Comparison of ENCODE assay signal across 19 cellular contexts in the genomic region with DNA sequence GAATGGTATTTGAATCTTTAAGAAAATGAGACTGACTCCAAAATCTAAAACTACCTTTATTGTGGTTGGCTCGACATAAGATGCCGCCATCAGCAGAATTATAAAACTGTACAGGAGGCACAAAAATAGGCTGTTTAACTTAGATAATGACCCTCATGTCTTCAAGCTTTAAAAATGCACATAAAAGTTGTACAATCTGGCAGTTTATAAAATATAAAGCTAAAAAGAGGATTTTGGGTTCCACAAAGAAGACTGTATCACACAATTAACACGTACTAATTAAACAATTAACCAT. TPM values are rescaled to one million over a fixed set of nuclear protein-coding genes. Genes with fewer than 3 reads are reported as not detected.
DNase-seq lines count a peak whose midpoint lies in the region; ATAC-seq, FAIRE-seq and TF ChIP-seq lines count a peak whose summit lies in the region.
"Had no signal": no experiment of that assay in that cellular context is flagged by ENCODE, and none has a peak within 500 bp of the region (broad histone marks: within the 10 kb centered on the region; RNA-seq: fewer than 3 reads in every experiment).

No MANE protein-coding gene starts in this region.

- peak; percentile 56 for FAIRE-seq in HepG2 (lab: Jason Lieb, UNC)
- FAIRE-seq: G401.6, GM19239, H1 had no signal

- H3K27me3 Mint-ChIP-seq in T-helper 17 cell = no peaks in the 10 kb centered on the region
- H3K27me3 Mint-ChIP-seq in Calu3 (ENCODE audit: unreplicated experiment) = no peaks in the 10 kb centered on the region
- H3K27me3 Mint-ChIP-seq: B cell; CD4-positive, CD25-positive, alpha-beta regulatory T cell had no signal

- in situ Hi-C loops in HepG2 (cut with HindIII; ENCODE audit: extremely low pct_ligation_motif_present, low pct_unique_long_range_greater_than_20kb) = no loop called here

- POLR2A ChIA-PET in HepG2 (lab: Yijun Ruan, JAX) = no interaction called here

- no peak for TF ChIP-seq POLR2A in HepG2 (IDR thresholded peaks at IDR 0.05; ENCODE audit: insufficient read depth in 1 of 2, low read depth in 2 of 2, low read length in 2 of 2)
- TF ChIP-seq POLR2A in right lobe of liver (IDR thresholded peaks at IDR 0.05) = no peak

- H3K36me3 ChIP-seq in HepG2 (replicated peaks in 1 of 2; ENCODE audit: control insufficient read depth in 1 of 2, insufficient read depth in 2 of 2, low read length in 2 of 2) (peaks cover 4 to 16% of the 10 kb centered on the region in 2 experiments), right lobe of liver (peaks cover 4 to 59% (median 8%) of the 10 kb centered on the region in 4 donors)

- no peak overlapping the region for H3K4me3 ChIP-seq in HepG2 (replicated peaks in 1 of 3; ENCODE audit: insufficient read depth in 1 of 3, low read depth in 2 of 3, low read length in 3 of 3)
- H3K4me3 ChIP-seq in right lobe of liver = no peak overlapping the region
- H3K4me3 ChIP-seq: BLaER1, GM23248 had no signal

- DNase-seq in HepG2 (ENCODE audit: low spot score) (no peak), right lobe of liver (no peak), T-helper 17 cell (no peak), NCI-H345 (lab: John Stamatoyannopoulos, UW) (no peak), Calu3 (no peak)
- no peak for DNase-seq in stimulated activated effector memory CD8-positive, alpha-beta T cell treated with anti-CD3 and anti-CD28 coated beads, Interleukin-12 subunit alpha, Interleukin-12 subunit beta, amount 100 ng/mL, for 72 hours (ENCODE audit: low spot score in 2 of 2)
- DNase-seq: 8988T; CD4-positive, CD25-positive, alpha-beta regulatory T cell; CD8-positive, alpha-beta T cell; DND-41; GM23248; HCEC 1CT had no signal

- H3K79me2 ChIP-seq in HepG2 (ENCODE audit: insufficient read depth, low read length) = no peaks in the 10 kb centered on the region

- H3K27me3 ChIP-seq in HepG2 (ENCODE audit: control insufficient read depth in 1 of 2, insufficient read depth in 2 of 2, low read length in 2 of 2) = no peaks in the 10 kb centered on the region
- no peaks in the 10 kb centered on the region for H3K27me3 ChIP-seq in right lobe of liver
- H3K27me3 ChIP-seq: BLaER1 had no signal

- H3K4me3 Mint-ChIP-seq in T-helper 17 cell (no peak overlapping the region), Calu3 (ENCODE audit: low read depth, unreplicated experiment) (no peak overlapping the region)
- H3K4me3 Mint-ChIP-seq in stimulated activated effector memory CD8-positive, alpha-beta T cell treated with anti-CD3 and anti-CD28 coated beads, Interleukin-12 subunit alpha, Interleukin-12 subunit beta, amount 100 ng/mL, for 72 hours = no peak overlapping the region
- H3K4me3 Mint-ChIP-seq: B cell; CD4-positive, CD25-positive, alpha-beta regulatory T cell; CD8-positive, alpha-beta T cell had no signal

- no peak overlapping the region for H2AFZ ChIP-seq in HepG2 (ENCODE audit: low read length)
- H2AFZ ChIP-seq: GM23248 had no signal

- no peaks in the 10 kb centered on the region for H3K4me1 ChIP-seq in HepG2 (ENCODE audit: insufficient read depth, low read length)
- H3K4me1 ChIP-seq in right lobe of liver = peaks cover 0 to 8% (median 0%) of the 10 kb centered on the region in 4 donors
- H3K4me1 ChIP-seq: BLaER1 had no signal

- CTCF ChIA-PET in HepG2 (lab: Yijun Ruan, JAX; ENCODE audit: low intra/inter-chr PET ratio, low total read pairs) = no interaction called here
- CTCF ChIA-PET in Calu3 (lab: Charles Lee) = no interaction called here

- no peak overlapping the region for H3K9ac ChIP-seq in HepG2 (ENCODE audit: insufficient read depth, low read depth, low read length)
- H3K9ac ChIP-seq: BLaER1, GM23248 had no signal

- intact Hi-C loops in HepG2 (cut with micrococcal nuclease; ENCODE audit: unreplicated experiment) (no loop called here), right lobe of liver (cut with DNase I) (loop anchor here in 1 of 2 donors (10.0 kb wide), 1 partner anchor 96 kb away; a partner anchor contains a TSS), Calu3 (cut with micrococcal nuclease; ENCODE audit: unreplicated experiment) (no loop called here)

- BruUV-seq in HepG2 (replicated peaks; lab: Mats Ljungman, UMichigan) (no TSS peak), Calu3 (replicated peaks; lab: Mats Ljungman, UMichigan) (no TSS peak)

- H4K20me1 ChIP-seq in HepG2 (ENCODE audit: insufficient read depth, low read length) = no peaks in the 10 kb centered on the region
- H4K20me1 ChIP-seq: BLaER1 had no signal

- H3K9me3 Mint-ChIP-seq in stimulated activated effector memory CD8-positive, alpha-beta T cell treated with anti-CD3 and anti-CD28 coated beads, Interleukin-12 subunit alpha, Interleukin-12 subunit beta, amount 100 ng/mL, for 72 hours = no peaks in the 10 kb centered on the region
- no peaks in the 10 kb centered on the region for H3K9me3 Mint-ChIP-seq in Calu3 (ENCODE audit: low read depth, unreplicated experiment)
- H3K9me3 Mint-ChIP-seq: CD8-positive, alpha-beta T cell had no signal

- ATAC-seq in HepG2 = no peak
- ATAC-seq in right lobe of liver = no peak
- no peak for ATAC-seq in T-helper 17 cell
- no peak for ATAC-seq in stimulated activated effector memory CD8-positive, alpha-beta T cell treated with anti-CD3 and anti-CD28 coated beads, Interleukin-12 subunit alpha, Interleukin-12 subunit beta, amount 100 ng/mL, for 72 hours
- ATAC-seq: CD8-positive, alpha-beta T cell had no signal

- TF ChIP-seq CTCF in HepG2 (CRISPR knock-in tag; IDR thresholded peaks at IDR 0.05) = no peak
- TF ChIP-seq CTCF in right lobe of liver (IDR thresholded peaks at IDR 0.05) = no peak
- TF ChIP-seq CTCF in Calu3 (IDR thresholded peaks at IDR 0.05; ENCODE audit: unreplicated experiment) = no peak

- H3K36me3 Mint-ChIP-seq in T-helper 17 cell (ENCODE audit: low read depth) = peaks cover 3% of the 10 kb centered on the region
- peaks cover 88% of the 10 kb centered on the region for H3K36me3 Mint-ChIP-seq in stimulated activated effector memory CD8-positive, alpha-beta T cell treated with anti-CD3 and anti-CD28 coated beads, Interleukin-12 subunit alpha, Interleukin-12 subunit beta, amount 100 ng/mL, for 72 hours
- H3K36me3 Mint-ChIP-seq in Calu3 (ENCODE audit: insufficient read depth, unreplicated experiment) = peaks cover 10% of the 10 kb centered on the region

- TF ChIP-seq RAD21 in HepG2 (CRISPR knock-in tag; IDR thresholded peaks at IDR 0.05) = no peak

- H3K4me1 Mint-ChIP-seq in T-helper 17 cell = peaks cover 23% of the 10 kb centered on the region
- H3K4me1 Mint-ChIP-seq in stimulated activated effector memory CD8-positive, alpha-beta T cell treated with anti-CD3 and anti-CD28 coated beads, Interleukin-12 subunit alpha, Interleukin-12 subunit beta, amount 100 ng/mL, for 72 hours = peaks cover 45% of the 10 kb centered on the region
- H3K4me1 Mint-ChIP-seq in Calu3 (ENCODE audit: low read depth, unreplicated experiment) = no peaks in the 10 kb centered on the region
- H3K4me1 Mint-ChIP-seq: B cell had no signal

- no peak overlapping the region for H3K27ac ChIP-seq in HepG2 (ENCODE audit: extremely low read length, insufficient read depth, low read length)
- no peak overlapping the region for H3K27ac ChIP-seq in right lobe of liver
- H3K27ac ChIP-seq: BLaER1, C4-2B, GM23248 had no signal

- H3K9me3 ChIP-seq in HepG2 (ENCODE audit: low read length) = no peaks in the 10 kb centered on the region
- no peaks in the 10 kb centered on the region for H3K9me3 ChIP-seq in right lobe of liver
- H3K9me3 ChIP-seq in T-helper 17 cell (ENCODE audit: control insufficient read depth, low read length, poor library complexity, severe bottlenecking) = no peaks in the 10 kb centered on the region
- H3K9me3 ChIP-seq: BLaER1 had no signal

- WGBS in HepG2 (ENCODE audit: low lambda C conversion rate) = 97% methylated on average over 3 of the region's 3 CpGs
- 97% methylated on average over 3 of the region's 3 CpGs for WGBS in right lobe of liver (ENCODE audit: insufficient coverage, low coverage, low lambda C conversion rate, missing lambda C conversion rate)

- no peak overlapping the region for H3K4me2 ChIP-seq in HepG2 (ENCODE audit: low read depth, low read length)
- H3K4me2 ChIP-seq: BLaER1 had no signal

- H3K27ac Mint-ChIP-seq in T-helper 17 cell (peak overlapping the region; percentile 76), Calu3 (ENCODE audit: unreplicated experiment) (no peak overlapping the region)
- peak overlapping the region; percentile 87 for H3K27ac Mint-ChIP-seq in stimulated activated effector memory CD8-positive, alpha-beta T cell treated with anti-CD3 and anti-CD28 coated beads, Interleukin-12 subunit alpha, Interleukin-12 subunit beta, amount 100 ng/mL, for 72 hours
- H3K27ac Mint-ChIP-seq: B cell; CD8-positive, alpha-beta T cell had no signal

- TF ChIP-seq EP300 in HepG2 (IDR thresholded peaks at IDR 0.05; ENCODE audit: low read depth in 2 of 2, low read length in 2 of 2) = no peak
- TF ChIP-seq EP300 in HepG2 (CRISPR knock-in tag; IDR thresholded peaks at IDR 0.05; ENCODE audit: borderline replicate concordance) = no peak

RNA-seq across cellular contexts. Expression of a gene that starts 18.6 kb away (rescaled TPM):
- total RNA-seq in HepG2 (2016; rRNA removed; fragmentation: Illumina TruSeq; extraction: Trizol) = 7.9 and 10.9 TPM in 2 replicates
- total RNA-seq in HepG2 (2016; cell fraction: cytosol; rRNA removed; fragmentation: Illumina TruSeq; extraction: Trizol; ENCODE audit: low read depth) = 4.1 and 5.7 TPM in 2 replicates
- total RNA-seq in HepG2 (2016; cell fraction: insoluble cytoplasmic fraction; rRNA removed; fragmentation: Illumina TruSeq; extraction: Trizol) = 9.4 and 10.9 TPM in 2 replicates
- 8.3 and 9.3 TPM in 2 replicates for total RNA-seq in HepG2 (2016; cell fraction: membrane; rRNA removed; fragmentation: Illumina TruSeq; extraction: Trizol)
- total RNA-seq in HepG2 (2016; cell fraction: nucleus; rRNA removed; fragmentation: Illumina TruSeq; extraction: Trizol) = 7.4 and 8.7 TPM in 2 replicates
- 20.8 and 21.4 TPM in 2 replicates for polyA plus RNA-seq in HepG2 (2011; rRNA removed)
- polyA plus RNA-seq in HepG2 (2011; cell fraction: cytosol; rRNA removed) = 25.1 and 29.5 TPM in 2 replicates
- polyA plus RNA-seq in HepG2 (2011; cell fraction: nucleus; rRNA removed) = 10.1 and 10.2 TPM in 2 replicates
- polyA plus RNA-seq in HepG2 (2012) = 6.0 and 8.9 TPM in 2 replicates
- 3.9 and 5.8 TPM in 2 replicates for polyA plus RNA-seq in HepG2 (2016; cell fraction: cytosol; fragmentation: Illumina TruSeq; extraction: Trizol; ENCODE audit: low read depth)
- polyA plus RNA-seq in HepG2 (2016; cell fraction: insoluble cytoplasmic fraction; fragmentation: Illumina TruSeq; extraction: Trizol; ENCODE audit: low read depth) = 7.5 and 8.3 TPM in 2 replicates
- 5.9 and 6.9 TPM in 2 replicates for polyA plus RNA-seq in HepG2 (2016; cell fraction: membrane; fragmentation: Illumina TruSeq; extraction: Trizol; ENCODE audit: low read depth)
- 11.9 and 12.3 TPM in 2 replicates for polyA plus RNA-seq in HepG2 (2016; cell fraction: nucleus; fragmentation: Illumina TruSeq; extraction: Trizol; ENCODE audit: insufficient read depth, low read depth)
- 1.3 and 35.6 TPM in 2 replicates for polyA minus RNA-seq in HepG2 (2011; rRNA and poly(A)+ RNA removed; ENCODE audit: low replicate concordance)
- 6.6 and 7.4 TPM in 2 replicates for polyA minus RNA-seq in HepG2 (2011; cell fraction: cytosol; rRNA and poly(A)+ RNA removed)
- 4.2 and 7.6 TPM in 2 replicates for polyA minus RNA-seq in HepG2 (2011; cell fraction: nucleus; rRNA and poly(A)+ RNA removed)
- total RNA-seq in right lobe of liver = 10 to 100 TPM in 3 of 6 experiments, 1 to 10 TPM in 3; 5.5 to 16.1 (median 8.6) TPM
- total RNA-seq in T-helper 17 cell = 100 to 1,000 TPM; 113 to 115 TPM
- total RNA-seq in Calu3 (2022) = 3.6 and 4.4 TPM in 2 replicates

RNA-seq across cellular contexts. Expression of a gene that starts 40.9 kb away (rescaled TPM):
- total RNA-seq in HepG2 (2016; rRNA removed; fragmentation: Illumina TruSeq; extraction: Trizol) (0.07 and 0.11 TPM in 2 replicates), right lobe of liver (under 1 TPM in 3 of 6 experiments, not detected in 3; 0.07 to 0.33 (median 0.12) TPM), T-helper 17 cell (1 to 10 TPM; 1.7 to 3.3 TPM), Calu3 (2022) (0.47 and 0.61 TPM in 2 replicates)
- total RNA-seq in HepG2 (2016; cell fraction: cytosol; rRNA removed; fragmentation: Illumina TruSeq; extraction: Trizol; ENCODE audit: low read depth) = not detected in 2 replicates
- total RNA-seq in HepG2 (2016; cell fraction: insoluble cytoplasmic fraction; rRNA removed; fragmentation: Illumina TruSeq; extraction: Trizol) = 0.19 TPM in 1 of 2 replicates, not detected in the other
- 0.06 and 0.14 TPM in 2 replicates for total RNA-seq in HepG2 (2016; cell fraction: membrane; rRNA removed; fragmentation: Illumina TruSeq; extraction: Trizol)
- not detected in 2 replicates for total RNA-seq in HepG2 (2016; cell fraction: nucleus; rRNA removed; fragmentation: Illumina TruSeq; extraction: Trizol)
- 0.08 and 0.20 TPM in 2 replicates for polyA plus RNA-seq in HepG2 (2011; rRNA removed)
- polyA plus RNA-seq in HepG2 (2011; cell fraction: cytosol; rRNA removed) = 0.06 and 0.07 TPM in 2 replicates
- 0.73 and 0.96 TPM in 2 replicates for polyA plus RNA-seq in HepG2 (2011; cell fraction: nucleus; rRNA removed)
- polyA plus RNA-seq in HepG2 (2012) = 0.21 and 0.40 TPM in 2 replicates
- 0.10 and 0.11 TPM in 2 replicates for polyA plus RNA-seq in HepG2 (2016; cell fraction: cytosol; fragmentation: Illumina TruSeq; extraction: Trizol; ENCODE audit: low read depth)
- 0.23 TPM in 1 of 2 replicates, not detected in the other for polyA plus RNA-seq in HepG2 (2016; cell fraction: insoluble cytoplasmic fraction; fragmentation: Illumina TruSeq; extraction: Trizol; ENCODE audit: low read depth)
- polyA plus RNA-seq in HepG2 (2016; cell fraction: membrane; fragmentation: Illumina TruSeq; extraction: Trizol; ENCODE audit: low read depth) = not detected in 2 replicates
- not detected in 2 replicates for polyA plus RNA-seq in HepG2 (2016; cell fraction: nucleus; fragmentation: Illumina TruSeq; extraction: Trizol; ENCODE audit: insufficient read depth, low read depth)
- 0.16 TPM in 1 of 2 replicates, not detected in the other for polyA minus RNA-seq in HepG2 (2011; rRNA and poly(A)+ RNA removed; ENCODE audit: low replicate concordance)
- polyA minus RNA-seq in HepG2 (2011; cell fraction: cytosol; rRNA and poly(A)+ RNA removed) = not detected in 2 replicates
- 0.26 and 0.37 TPM in 2 replicates for polyA minus RNA-seq in HepG2 (2011; cell fraction: nucleus; rRNA and poly(A)+ RNA removed)
- total RNA-seq: A673, B cell, GM23248 had no signal
- polyA plus RNA-seq: GM23248 had no signal
